ENCODE assay signal across 13 cellular contexts in genomic region chrX:38221391-38221929, GRCh38. TPM values are rescaled to one million over a fixed set of nuclear protein-coding genes. Genes with fewer than 3 reads are reported as not detected.
DNase-seq lines count a peak whose midpoint lies in the region; ATAC-seq, FAIRE-seq and TF ChIP-seq lines count a peak whose summit lies in the region.
"Had no signal": no experiment of that assay in that cellular context is flagged by ENCODE, and none has a peak within 500 bp of the region (broad histone marks: within the 10 kb centered on the region; RNA-seq: fewer than 3 reads in every experiment).

No MANE protein-coding gene starts in this region.

- no peak overlapping the region for H2BK120ac ChIP-seq in H1 (replicated peaks; ENCODE audit: low read depth, low read length)
- no peak overlapping the region for H2BK120ac ChIP-seq in mesenchymal stem cell (ENCODE audit: low read depth, low read length)

- H3K79me2 ChIP-seq in H1 (ENCODE audit: control insufficient read depth in 1 of 2, insufficient read depth in 2 of 2, low read length in 2 of 2) = no peaks in the 10 kb centered on the region

- H3K27me3 ChIP-seq in H1 (replicated peaks in 1 of 4; ENCODE audit: control insufficient read depth in 3 of 4, extremely low read depth in 1 of 4, insufficient read depth in 3 of 4, low read length in 3 of 4) (peaks cover 6 to 16% (median 14%) of the 10 kb centered on the region in 4 experiments), mesenchymal stem cell (ENCODE audit: control insufficient read depth in 1 of 2, insufficient read depth in 1 of 2, low read length in 2 of 2) (peaks cover 0 to 7% of the 10 kb centered on the region in 2 experiments), transverse colon (peaks cover 6% of the 10 kb centered on the region)

- H3K4me3 ChIP-seq in H1 (ENCODE audit: extremely low read depth in 1 of 4, insufficient read depth in 2 of 4, low read depth in 3 of 4, low read length in 4 of 4) = peak overlapping the region; percentile 45 to 65 (median 54); a peak in 6 of 8 replicates
- H3K4me3 ChIP-seq in mesenchymal stem cell (ENCODE audit: insufficient read depth in 1 of 2, low read depth in 1 of 2, low read length in 2 of 2) = peak overlapping the region in 1 of 2 experiments; percentile 82
- peak overlapping the region in 1 of 4 donors; percentile 61 for H3K4me3 ChIP-seq in transverse colon

- H2BK12ac ChIP-seq in H1 (ENCODE audit: low read depth, low read length) = no peak overlapping the region
- no peak overlapping the region for H2BK12ac ChIP-seq in mesenchymal stem cell (ENCODE audit: low read length in 2 of 2)

- no peak overlapping the region for H4K8ac ChIP-seq in H1 (ENCODE audit: extremely low read depth, insufficient read depth, low read length)
- H4K8ac ChIP-seq in mesenchymal stem cell (ENCODE audit: low read length) = peak overlapping the region; percentile 84

- TF ChIP-seq POLR2A in H1 (IDR thresholded peaks at IDR 0.05; ENCODE audit: control extremely low read depth in 1 of 2, low read depth in 2 of 2, low read length in 2 of 2) = no peak
- TF ChIP-seq POLR2A in transverse colon (IDR thresholded peaks at IDR 0.05) = no peak

- no peak for TF ChIP-seq EP300 in H1 (IDR thresholded peaks at IDR 0.05; ENCODE audit: borderline replicate concordance in 1 of 2, low read depth in 2 of 2, low read length in 2 of 2)
- no peak for TF ChIP-seq EP300 in transverse colon (IDR thresholded peaks at IDR 0.05; ENCODE audit: low read depth)

- WGBS in H1 (ENCODE audit: extremely low coverage in 1 of 2, insufficient coverage in 1 of 2, insufficient read length in 1 of 2, insufficient replicate concordance in 2 of 2, low coverage in 1 of 2, low lambda C conversion rate in 2 of 2, missing lambda C conversion rate in 1 of 2), 2 experiments = 63% methylated on average over 10 of the region's 10 CpGs; no CpG with 5 or more reads in 1 of the 2 experiments
- WGBS in mesenchymal stem cell = 56% methylated on average over 10 of the region's 10 CpGs
- WGBS in transverse colon (ENCODE audit: low coverage in 1 of 2), 2 donors = 68% methylated on average over 10 of the region's 10 CpGs; no CpG with 5 or more reads in 1 of the 2 donors

- H2AFZ ChIP-seq in H1 (ENCODE audit: low read length) (peak overlapping the region; percentile 32; the same call in 1 of the 2 replicates), mesenchymal stem cell (ENCODE audit: low read depth, low read length) (no peak overlapping the region)

- no peaks in the 10 kb centered on the region for H3K36me3 ChIP-seq in H1 (ENCODE audit: control insufficient read depth in 2 of 4, insufficient read depth in 4 of 4, low read length in 3 of 4)
- H3K36me3 ChIP-seq in mesenchymal stem cell (ENCODE audit: control insufficient read depth in 1 of 2, insufficient read depth in 2 of 2, low read depth in 1 of 2, low read length in 2 of 2) = no peaks in the 10 kb centered on the region
- no peaks in the 10 kb centered on the region for H3K36me3 ChIP-seq in transverse colon

- DNase-seq in activated naive CD4-positive, alpha-beta T cell treated with anti-CD3 and anti-CD28 coated beads for 36 hours = no peak
- no peak for DNase-seq in activated naive CD4-positive, alpha-beta T cell treated with anti-CD3 and anti-CD28 coated beads, Interleukin-2, amount 50 U/mL, for 72 hours (ENCODE audit: low spot score in 2 of 2)
- DNase-seq in H1 (ENCODE audit: low read depth in 1 of 2, low spot score in 2 of 2) (no peak), mesenchymal stem cell (peak; percentile 70), transverse colon (no peak), posterior cingulate gyrus (no peak)
- DNase-seq in activated CD4-positive, alpha-beta memory T cell treated with anti-CD3 and anti-CD28 coated beads for 36 hours = no peak
- DNase-seq: central memory CD4-positive, alpha-beta T cell; natural killer cell; NCI-H1105; stimulated activated CD4-positive, alpha-beta T cell treated with anti-CD3 and anti-CD28 coated beads, Interleukin-2, amount 100 ng/mL, for 24 hours; T-helper 1 cell had no signal

- POLR2A ChIA-PET in H1 (lab: Charles Lee; ENCODE audit: partially characterized antibody) = no interaction called here
- POLR2A ChIA-PET in activated CD4-positive, alpha-beta memory T cell treated with anti-CD3 and anti-CD28 coated beads for 36 hours (lab: Charles Lee) = no interaction called here

- peaks cover 22% of the 10 kb centered on the region for H3K27me3 Mint-ChIP-seq in activated naive CD4-positive, alpha-beta T cell treated with anti-CD3 and anti-CD28 coated beads for 36 hours (ENCODE audit: low read depth)
- peaks cover 23% of the 10 kb centered on the region for H3K27me3 Mint-ChIP-seq in activated CD4-positive, alpha-beta memory T cell treated with anti-CD3 and anti-CD28 coated beads for 36 hours

- H3K27ac ChIP-seq in H1 (ENCODE audit: low read depth, low read length) = no peak overlapping the region
- H3K27ac ChIP-seq in mesenchymal stem cell (ENCODE audit: low read length, poor library complexity, severe bottlenecking) = no peak overlapping the region
- H3K27ac ChIP-seq in transverse colon = peak overlapping the region; percentile 11 to 69 (median 49)

- no peak for TF ChIP-seq RAD21 in H1 (IDR thresholded peaks at IDR 0.05 in 1 of 2, conservative IDR thresholded peaks at IDR 0.05 in 1 of 2; ENCODE audit: low read depth in 2 of 2, low read length in 2 of 2)

- intact Hi-C loops in activated naive CD4-positive, alpha-beta T cell treated with anti-CD3 and anti-CD28 coated beads for 36 hours (cut with micrococcal nuclease) = no loop called here
- intact Hi-C loops in transverse colon (cut with DNase I; ENCODE audit: low total_unique reads) = no loop called here
- intact Hi-C loops in posterior cingulate gyrus (cut with DNase I) = no loop called here
- intact Hi-C loops in activated CD4-positive, alpha-beta memory T cell treated with anti-CD3 and anti-CD28 coated beads for 36 hours (cut with micrococcal nuclease) = no loop called here

- H3K14ac ChIP-seq in H1 (ENCODE audit: insufficient read length) (no peak overlapping the region), mesenchymal stem cell (ENCODE audit: low read length in 2 of 2) (no peak overlapping the region)

- H3K79me1 ChIP-seq in H1 (ENCODE audit: low read depth, low read length) (no peaks in the 10 kb centered on the region), mesenchymal stem cell (replicated peaks; ENCODE audit: low read length, poor library complexity, severe bottlenecking) (peaks cover 2% of the 10 kb centered on the region)

- H3K27ac Mint-ChIP-seq in activated naive CD4-positive, alpha-beta T cell treated with anti-CD3 and anti-CD28 coated beads for 36 hours = no peak overlapping the region
- no peak overlapping the region for H3K27ac Mint-ChIP-seq in activated naive CD4-positive, alpha-beta T cell treated with anti-CD3 and anti-CD28 coated beads, Interleukin-2, amount 50 U/mL, for 72 hours
- H3K27ac Mint-ChIP-seq in activated CD4-positive, alpha-beta memory T cell treated with anti-CD3 and anti-CD28 coated beads for 36 hours = no peak overlapping the region
- H3K27ac Mint-ChIP-seq: natural killer cell had no signal

- H2AK5ac ChIP-seq in H1 (ENCODE audit: low read depth, low read length) = no peak overlapping the region
- no peak overlapping the region for H2AK5ac ChIP-seq in mesenchymal stem cell (ENCODE audit: low read length, severe bottlenecking)

- no peak overlapping the region for H3K4ac ChIP-seq in H1 (replicated peaks; ENCODE audit: insufficient read length, low read depth, low read length)
- peak overlapping the region in 1 of 2 experiments; percentile 41 for H3K4ac ChIP-seq in mesenchymal stem cell (ENCODE audit: low read depth in 1 of 2, low read length in 2 of 2)

- no peaks in the 10 kb centered on the region for H4K20me1 ChIP-seq in H1 (replicated peaks in 1 of 2; ENCODE audit: control insufficient read depth in 1 of 2, insufficient read depth in 2 of 2, low read length in 2 of 2)

- H3K4me3 Mint-ChIP-seq in activated naive CD4-positive, alpha-beta T cell treated with anti-CD3 and anti-CD28 coated beads for 36 hours = peak overlapping the region; percentile 18
- H3K4me3 Mint-ChIP-seq in activated CD4-positive, alpha-beta memory T cell treated with anti-CD3 and anti-CD28 coated beads for 36 hours = no peak overlapping the region
- H3K4me3 Mint-ChIP-seq: natural killer cell had no signal

- H3K4me1 ChIP-seq in H1 (replicated peaks in 1 of 4; ENCODE audit: control insufficient read depth in 3 of 4, insufficient read depth in 4 of 4, low read length in 3 of 4) (no peaks in the 10 kb centered on the region), mesenchymal stem cell (ENCODE audit: control insufficient read depth, insufficient read depth, low read depth, low read length) (peaks cover 2% of the 10 kb centered on the region), transverse colon (peaks cover 0 to 5% (median 0%) of the 10 kb centered on the region in 4 donors)

- in situ Hi-C loops in transverse colon (cut with MboI; ENCODE audit: low pct_ligation_motif_present in 1 of 4, low pct_unique_long_range_greater_than_20kb in 1 of 4, low sequenced_read_pairs in 3 of 4) = no loop called here

- H3K4me2 ChIP-seq in H1 (ENCODE audit: insufficient read depth in 1 of 2, low read depth in 2 of 2, low read length in 2 of 2) = peak overlapping the region; percentile 79 to 89
- H3K4me2 ChIP-seq in mesenchymal stem cell (ENCODE audit: low read length, poor library complexity, severe bottlenecking) = no peak overlapping the region

- no peak for ATAC-seq in activated naive CD4-positive, alpha-beta T cell treated with anti-CD3 and anti-CD28 coated beads, Interleukin-2, amount 50 U/mL, for 72 hours
- no peak for ATAC-seq in HG03354 (IDR thresholded peaks at IDR 0.05; ENCODE audit: poor library complexity, severe bottlenecking, unreplicated experiment)
- ATAC-seq: natural killer cell had no signal

- no peak overlapping the region for H3K23ac ChIP-seq in H1 (ENCODE audit: insufficient read length)
- H3K23ac ChIP-seq in mesenchymal stem cell (ENCODE audit: low read length in 2 of 2) = no peak overlapping the region

- no peak overlapping the region for H3K56ac ChIP-seq in H1 (replicated peaks; ENCODE audit: insufficient read length, low read depth, low read length)

- no peak overlapping the region for H4K5ac ChIP-seq in H1 (ENCODE audit: insufficient read length, low read depth, low read length)

- no peaks in the 10 kb centered on the region for H3K36me3 Mint-ChIP-seq in activated naive CD4-positive, alpha-beta T cell treated with anti-CD3 and anti-CD28 coated beads for 36 hours (ENCODE audit: low read depth)
- no peaks in the 10 kb centered on the region for H3K36me3 Mint-ChIP-seq in activated naive CD4-positive, alpha-beta T cell treated with anti-CD3 and anti-CD28 coated beads, Interleukin-2, amount 50 U/mL, for 72 hours
- no peaks in the 10 kb centered on the region for H3K36me3 Mint-ChIP-seq in activated CD4-positive, alpha-beta memory T cell treated with anti-CD3 and anti-CD28 coated beads for 36 hours
- H3K36me3 Mint-ChIP-seq: natural killer cell had no signal

- H3K18ac ChIP-seq in H1 (ENCODE audit: extremely low read depth, low read length) = no peak overlapping the region
- H3K18ac ChIP-seq in mesenchymal stem cell (ENCODE audit: low read depth in 1 of 2, low read length in 2 of 2) = peak overlapping the region in 1 of 2 experiments; percentile 48

- H3K9me3 ChIP-seq in H1 (ENCODE audit: insufficient read depth in 2 of 2, low read depth in 1 of 2, low read length in 1 of 2) (no peaks in the 10 kb centered on the region), mesenchymal stem cell (ENCODE audit: control insufficient read depth, low read length) (no peaks in the 10 kb centered on the region), transverse colon (no peaks in the 10 kb centered on the region)

- TF ChIP-seq CTCF in H1 (IDR thresholded peaks at IDR 0.05; ENCODE audit: control extremely low read depth in 1 of 3, insufficient read depth in 1 of 3, low read depth in 1 of 3, low read length in 3 of 3) = no peak
- no peak for TF ChIP-seq CTCF in transverse colon (IDR thresholded peaks at IDR 0.05)

- H2BK15ac ChIP-seq in H1 (ENCODE audit: low read length) (no peak overlapping the region), mesenchymal stem cell (ENCODE audit: low read depth, poor library complexity, severe bottlenecking) (peak overlapping the region; percentile 80)

- H3K23me2 ChIP-seq in H1 (ENCODE audit: low read depth, low read length) = peaks cover 10% of the 10 kb centered on the region; the same call in 1 of the 2 replicates

- H2BK5ac ChIP-seq in H1 (ENCODE audit: low read depth, low read length) (no peak overlapping the region), mesenchymal stem cell (ENCODE audit: low read depth, low read length, poor library complexity, severe bottlenecking) (no peak overlapping the region)

- no peaks in the 10 kb centered on the region for H3K4me1 Mint-ChIP-seq in activated naive CD4-positive, alpha-beta T cell treated with anti-CD3 and anti-CD28 coated beads for 36 hours (ENCODE audit: low read depth)
- peaks cover 5% of the 10 kb centered on the region for H3K4me1 Mint-ChIP-seq in activated CD4-positive, alpha-beta memory T cell treated with anti-CD3 and anti-CD28 coated beads for 36 hours (ENCODE audit: low read depth)
- H3K4me1 Mint-ChIP-seq: natural killer cell had no signal

- no peak for FAIRE-seq in H1 (lab: Jason Lieb, UNC)

- H3K9me3 Mint-ChIP-seq in activated naive CD4-positive, alpha-beta T cell treated with anti-CD3 and anti-CD28 coated beads for 36 hours = no peaks in the 10 kb centered on the region
- no peaks in the 10 kb centered on the region for H3K9me3 Mint-ChIP-seq in activated naive CD4-positive, alpha-beta T cell treated with anti-CD3 and anti-CD28 coated beads, Interleukin-2, amount 50 U/mL, for 72 hours
- H3K9me3 Mint-ChIP-seq in activated CD4-positive, alpha-beta memory T cell treated with anti-CD3 and anti-CD28 coated beads for 36 hours = no peaks in the 10 kb centered on the region
- H3K9me3 Mint-ChIP-seq: natural killer cell had no signal

- no peak overlapping the region for H3K9ac ChIP-seq in H1 (replicated peaks in 1 of 4; ENCODE audit: extremely low read depth in 1 of 4, low read depth in 3 of 4, low read length in 3 of 4)
- H3K9ac ChIP-seq in mesenchymal stem cell (ENCODE audit: low read length) = peak overlapping the region; percentile 88

- H4K91ac ChIP-seq in H1 (replicated peaks; ENCODE audit: insufficient read length, low read length) (no peak overlapping the region), mesenchymal stem cell (ENCODE audit: low read length) (no peak overlapping the region)

- no peak overlapping the region for H2BK20ac ChIP-seq in H1 (ENCODE audit: low read length)

- CTCF ChIA-PET in activated naive CD4-positive, alpha-beta T cell treated with anti-CD3 and anti-CD28 coated beads for 36 hours (lab: Charles Lee) = no interaction called here
- CTCF ChIA-PET in H1 (lab: Charles Lee; ENCODE audit: partially characterized antibody) = interaction anchor here (0.7 to 2.6 kb wide), 5 partner anchors 15 to 60 kb away, joined by 3 to 6 read pairs (median 4); no protein-coding TSS in a partner anchor
- CTCF ChIA-PET in activated CD4-positive, alpha-beta memory T cell treated with anti-CD3 and anti-CD28 coated beads for 36 hours (lab: Charles Lee) = no interaction called here

RNA-seq across cellular contexts. Expression of gene SRPX, which starts 0.8 kb away (rescaled TPM):
- not detected for total RNA-seq in activated naive CD4-positive, alpha-beta T cell treated with anti-CD3 and anti-CD28 coated beads for 36 hours
- total RNA-seq in activated naive CD4-positive, alpha-beta T cell treated with anti-CD3 and anti-CD28 coated beads, Interleukin-2, amount 50 U/mL, for 72 hours = not detected
- total RNA-seq in H1 (2021; fragmentation: NEBNext Ultra II Directional; extraction: Animal tissue kit (Norgen Biotek cat#: 25700)) = 10.4 TPM in 2 replicates
- polyA plus RNA-seq in H1 (2011; rRNA removed) = 7.2 and 7.6 TPM in 2 replicates
- 9.2 TPM for polyA plus RNA-seq in H1 (2011; cell fraction: cytosol; rRNA removed)
- 8.8 TPM for polyA plus RNA-seq in H1 (2011; cell fraction: nucleus; rRNA removed)
- polyA plus RNA-seq in H1 (2012, experiment 1 of 2) = 5.5 to 9.0 TPM (median 7.6 TPM) in 4 replicates
- 4.6 TPM for polyA plus RNA-seq in H1 (2012, experiment 2 of 2)
- polyA plus RNA-seq in H1 (2013, experiment 1 of 2) = 17.7 TPM
- polyA plus RNA-seq in H1 (2013, experiment 2 of 2) = 18.2 TPM
- 6.6 and 7.7 TPM in 2 replicates for polyA minus RNA-seq in H1 (2011; rRNA and poly(A)+ RNA removed)
- polyA minus RNA-seq in H1 (2011; cell fraction: cytosol; rRNA and poly(A)+ RNA removed) = 4.9 TPM
- polyA minus RNA-seq in H1 (2011; cell fraction: nucleus; rRNA and poly(A)+ RNA removed) = 2.3 TPM
- 115 TPM for polyA plus RNA-seq in mesenchymal stem cell (2013, experiment 1 of 2)
- polyA plus RNA-seq in mesenchymal stem cell (2013, experiment 2 of 2) = 119 TPM
- total RNA-seq in transverse colon = 10 to 100 TPM; 16.1 to 43.6 (median 38.6) TPM
- total RNA-seq in activated CD4-positive, alpha-beta memory T cell treated with anti-CD3 and anti-CD28 coated beads for 36 hours = under 1 TPM; 0.24 TPM

Comparison
In these comparisons a context has a peak if more than half of its experiments do, and no peak if none do; other contexts are left out.
1. H3K27ac ChIP-seq: peak in transverse colon (4 of 4); none in H1 (single experiment) and mesenchymal stem cell (single experiment).